19 cellular contexts compared by ENCODE assay signal in the genomic region with DNA sequence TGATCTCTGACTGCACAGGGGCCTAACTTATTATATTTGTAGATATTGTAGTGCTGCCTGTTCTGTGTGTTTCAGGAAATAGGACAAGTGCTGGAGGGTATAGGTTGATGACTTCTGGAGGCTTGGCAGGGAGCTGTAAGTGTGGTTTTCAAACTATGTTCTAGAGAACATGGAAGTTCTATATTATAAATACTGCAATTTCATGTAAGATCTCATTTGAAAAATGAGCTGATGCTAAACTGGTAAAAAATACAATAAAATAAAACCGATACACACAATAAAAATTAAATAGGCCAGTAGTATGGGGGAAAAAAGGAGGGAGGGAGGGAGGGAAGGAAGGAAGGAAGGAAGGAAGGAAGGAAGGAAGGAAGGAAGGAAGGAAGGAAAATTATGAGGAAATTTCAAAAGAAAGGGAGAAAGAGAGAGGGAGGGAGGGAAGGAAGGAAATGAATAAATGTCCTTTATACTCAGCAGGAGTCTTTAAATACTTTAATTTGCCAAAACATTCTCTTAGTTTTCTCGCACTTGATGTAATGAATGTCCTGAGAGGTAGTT.
"Had no signal": no experiment of that assay in that cellular context is flagged by ENCODE, and none has a peak within 500 bp of the region (broad histone marks: within the 10 kb centered on the region; RNA-seq: fewer than 3 reads in every experiment).

No MANE protein-coding gene starts in this region.

- H3K27me3 ChIP-seq: ovary, right atrium auricular region, right lobe of liver, suprapubic skin, tibial nerve, upper lobe of right lung had no signal

- H3K36me3 ChIP-seq: ovary, right atrium auricular region, right lobe of liver, suprapubic skin, thoracic aorta, tibial nerve, upper lobe of right lung had no signal

- DNase-seq: head of caudate nucleus; hypothalamus; immature natural killer cell; kidney; left colon; left ventricle myocardium inferior; naive B cell; ovary; right lobe of liver; stimulated activated CD4-positive, alpha-beta T cell treated with anti-CD3 and anti-CD28 coated beads, Interleukin-12 subunit alpha, Interleukin-12 subunit beta, amount 100 ng/mL, for 4 hours; stimulated activated CD4-positive, alpha-beta T cell treated with anti-CD3 and anti-CD28 coated beads, Interleukin-15, amount 100 ng/mL, for 24 hours; stimulated activated CD4-positive, alpha-beta T cell treated with anti-CD3 and anti-CD28 coated beads, Interleukin-4, amount 100 ng/mL, for 24 hours; stimulated activated naive CD4-positive, alpha-beta T cell; upper lobe of right lung had no signal

- H3K27ac ChIP-seq: left ventricle myocardium inferior, ovary, right atrium auricular region, right lobe of liver, suprapubic skin, thoracic aorta, upper lobe of right lung had no signal

- H3K9me3 ChIP-seq: left ventricle myocardium inferior, ovary, right atrium auricular region, right lobe of liver, suprapubic skin, thoracic aorta, tibial nerve, upper lobe of right lung had no signal

- H3K4me1 ChIP-seq: right atrium auricular region, right lobe of liver, upper lobe of right lung had no signal

- H3K4me3 ChIP-seq: left ventricle myocardium inferior, lung, ovary, right atrium auricular region, right lobe of liver, suprapubic skin, thoracic aorta, tibial nerve, upper lobe of right lung had no signal
